35 cellular contexts compared by ENCODE assay signal in the genomic region with DNA sequence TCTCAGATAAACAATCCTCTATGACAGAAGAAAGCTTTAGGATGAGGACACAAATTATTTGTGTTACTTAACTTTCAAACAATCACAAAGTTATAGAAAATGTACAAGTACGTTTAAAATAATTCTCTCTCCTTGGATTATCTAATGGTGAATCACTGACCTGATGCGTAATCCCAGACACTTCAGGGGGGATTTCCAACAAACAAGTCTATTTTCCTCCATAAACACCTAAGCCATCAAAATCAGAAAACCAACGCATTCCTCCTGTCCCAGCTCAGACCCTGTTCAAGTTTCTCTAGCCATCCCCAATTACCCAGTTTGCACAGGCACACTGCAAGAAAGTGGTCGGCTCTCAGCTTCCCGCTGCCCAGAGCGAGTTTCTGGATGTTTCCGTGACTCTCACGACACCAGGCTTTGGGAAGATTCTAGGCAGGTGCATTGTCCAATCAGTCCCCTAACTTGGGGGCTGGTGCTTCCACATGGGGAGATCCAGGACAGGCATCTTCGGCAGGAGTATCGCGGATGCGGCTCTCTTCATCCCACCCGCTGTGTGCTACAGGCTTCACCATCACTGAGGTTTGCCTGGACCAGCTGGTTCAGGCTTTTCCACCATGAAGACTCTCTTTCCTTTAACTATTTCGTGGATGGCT.
A peak's percentile ranks its signal among the peaks of the same experiment; 100 is the strongest.
DNase-seq lines count a peak whose midpoint lies in the region; ATAC-seq and TF ChIP-seq lines count a peak whose summit lies in the region.
"Had no signal": no experiment of that assay in that cellular context is flagged by ENCODE, and none has a peak within 500 bp of the region (broad histone marks: within the 10 kb centered on the region; RNA-seq: fewer than 3 reads in every experiment).

No MANE protein-coding gene starts in this region.

- H2AFZ ChIP-seq in Karpas-422 (ENCODE audit: low read length) = no peak overlapping the region
- H2AFZ ChIP-seq: parathyroid adenoma had no signal

- intact Hi-C loops in cardiac septum (cut with DNase I) = no loop called here
- intact Hi-C loops in heart left ventricle (cut with DNase I) = no loop called here
- intact Hi-C loops in upper lobe of right lung (cut with DNase I) = no loop called here
- intact Hi-C loops in activated T-helper 1 cell treated with anti-CD3 and anti-CD28 coated beads, Interleukin-12 subunit alpha, Interleukin-12 subunit beta, Interleukin-2, Interleukin-4 antibody, amounts not matched to agents 30 ng/mL and 10 ng/mL and 1 ng/mL, durations not matched to agents 14 hours and 24 hours and 36 hours (cut with micrococcal nuclease) = no loop called here

- no peaks in the 10 kb centered on the region for H3K9me2 ChIP-seq in Karpas-422 (replicated peaks; ENCODE audit: insufficient read depth, low read length)

- H3K9ac ChIP-seq in Karpas-422 (ENCODE audit: low read length) = no peak overlapping the region
- H3K9ac ChIP-seq: parathyroid adenoma had no signal

- peaks cover 2% of the 10 kb centered on the region for H3K36me3 Mint-ChIP-seq in activated T-helper 1 cell treated with anti-CD3 and anti-CD28 coated beads, Interleukin-12 subunit alpha, Interleukin-12 subunit beta, Interleukin-2, Interleukin-4 antibody, amounts not matched to agents 30 ng/mL and 10 ng/mL and 1 ng/mL, durations not matched to agents 14 hours and 24 hours and 36 hours (ENCODE audit: low read depth)

- H3K27ac ChIP-seq in heart left ventricle (no peak overlapping the region), SJSA1 (no peak overlapping the region), upper lobe of right lung (no peak overlapping the region), Karpas-422 (ENCODE audit: low read length) (no peak overlapping the region)
- H3K27ac ChIP-seq: gastrocnemius medialis, HL-60, parathyroid adenoma, thoracic aorta, vagina, VCaP had no signal

- H3K27ac Mint-ChIP-seq in activated T-helper 1 cell treated with anti-CD3 and anti-CD28 coated beads, Interleukin-12 subunit alpha, Interleukin-12 subunit beta, Interleukin-2, Interleukin-4 antibody, amounts not matched to agents 30 ng/mL and 10 ng/mL and 1 ng/mL, durations not matched to agents 14 hours and 24 hours and 36 hours = no peak overlapping the region
- H3K27ac Mint-ChIP-seq: activated CD8-positive, alpha-beta T cell treated with anti-CD3 and anti-CD28 coated beads, Interleukin-2, amount 10 ng/mL, durations not matched to agents 7 days and 5 days; stimulated activated naive CD8-positive, alpha-beta T cell treated with anti-CD3 and anti-CD28 coated beads, Interleukin-15, Interleukin-2, amounts not matched to agents 100 ng/mL and 50 ng/mL, for 24 hours had no signal

- H3K27me3 ChIP-seq in heart left ventricle (no peaks in the 10 kb centered on the region), SJSA1 (replicated peaks) (no peaks in the 10 kb centered on the region), upper lobe of right lung (no peaks in the 10 kb centered on the region), Karpas-422 (ENCODE audit: low read length) (no peaks in the 10 kb centered on the region; the same call in 1 of the 2 replicates)
- H3K27me3 ChIP-seq: dorsolateral prefrontal cortex, gastrocnemius medialis, MG63, vagina had no signal

- TF ChIP-seq CTCF in heart left ventricle (IDR thresholded peaks at IDR 0.05) = no peak
- no peak for TF ChIP-seq CTCF in upper lobe of right lung (IDR thresholded peaks at IDR 0.05)

- H3K9me3 Mint-ChIP-seq in activated T-helper 1 cell treated with anti-CD3 and anti-CD28 coated beads, Interleukin-12 subunit alpha, Interleukin-12 subunit beta, Interleukin-2, Interleukin-4 antibody, amounts not matched to agents 30 ng/mL and 10 ng/mL and 1 ng/mL, durations not matched to agents 14 hours and 24 hours and 36 hours = no peaks in the 10 kb centered on the region
- H3K9me3 Mint-ChIP-seq: CD8-positive, alpha-beta memory T cell; central memory CD8-positive, alpha-beta T cell; neural crest cell; stimulated activated naive CD8-positive, alpha-beta T cell treated with anti-CD3 and anti-CD28 coated beads, Interleukin-15, Interleukin-2, amounts not matched to agents 100 ng/mL and 50 ng/mL, for 24 hours had no signal

- no peaks in the 10 kb centered on the region for H4K20me1 ChIP-seq in Karpas-422 (ENCODE audit: insufficient read depth, low read depth, low read length)

- no peaks in the 10 kb centered on the region for H3K79me2 ChIP-seq in Karpas-422 (ENCODE audit: low read length)
- H3K79me2 ChIP-seq: parathyroid adenoma had no signal

- H3K36me3 ChIP-seq in heart left ventricle (peaks cover 0 to 45% (median 22%) of the 10 kb centered on the region in 9 donors), SJSA1 (peaks cover 20% of the 10 kb centered on the region), upper lobe of right lung (peaks cover 1% of the 10 kb centered on the region), Karpas-422 (ENCODE audit: insufficient read depth, low read length) (no peaks in the 10 kb centered on the region)
- H3K36me3 ChIP-seq: thoracic aorta, vagina had no signal

- WGBS in heart left ventricle, 4 donors = 90 to 92% (median 91%) methylated on average over 14 of the region's 14 CpGs

- DNase-seq in cardiac septum (ENCODE audit: low spot score) (peak; percentile 58), heart left ventricle (no peak), SJSA1 (ENCODE audit: low read depth in 1 of 2, low spot score in 2 of 2) (peak; percentile 14 to 31), glomerular visceral epithelial cell (ENCODE audit: extremely low spot score) (peak; percentile 20), upper lobe of right lung (peak; percentile 29), Karpas-422 (no peak)
- DNase-seq in activated T-helper 1 cell treated with anti-CD3 and anti-CD28 coated beads, Interleukin-12 subunit alpha, Interleukin-12 subunit beta, Interleukin-2, Interleukin-4 antibody, amounts not matched to agents 30 ng/mL and 10 ng/mL and 1 ng/mL, durations not matched to agents 14 hours and 24 hours and 36 hours (ENCODE audit: low spot score) = no peak
- DNase-seq in activated naive CD4-positive, alpha-beta T cell (lab: John Stamatoyannopoulos, UW) = no peak
- DNase-seq: activated CD4-positive, alpha-beta T cell treated with anti-CD3 and anti-CD28 coated beads for 4 hours; activated CD8-positive, alpha-beta T cell treated with anti-CD3 and anti-CD28 coated beads, Interleukin-2, amount 10 ng/mL, durations not matched to agents 7 days and 5 days; activated effector memory CD4-positive, alpha-beta T cell treated with anti-CD3 and anti-CD28 coated beads, Interleukin-2, amount 50 U/mL, for 16 hours; DMS 273 treated with DMSO at 0.1 percent for 48 hours; gastrocnemius medialis; hippocampal formation; KG1; MG63; NCI-H1417; NCI-H2029 treated with DMSO at 0.1 percent for 48 hours; NCI-H526; NK-92 treated with Interleukin-12 subunit alpha and Interleukin-12 subunit beta, amount 100 ng/mL, for 24 hours; right cardiac atrium; SHP77; stimulated activated CD4-positive, alpha-beta T cell treated with anti-CD3 and anti-CD28 coated beads, Interleukin-1b, Interleukin-23, amount 100 ng/mL, for 48 hours had no signal

- H3K4me1 ChIP-seq in heart left ventricle (no peaks in the 10 kb centered on the region), SJSA1 (replicated peaks) (peaks cover 9% of the 10 kb centered on the region), upper lobe of right lung (no peaks in the 10 kb centered on the region), Karpas-422 (ENCODE audit: low read length) (peaks cover 17% of the 10 kb centered on the region)
- H3K4me1 ChIP-seq: gastrocnemius medialis, HAP-1 had no signal

- H3K27me3 Mint-ChIP-seq in activated T-helper 1 cell treated with anti-CD3 and anti-CD28 coated beads, Interleukin-12 subunit alpha, Interleukin-12 subunit beta, Interleukin-2, Interleukin-4 antibody, amounts not matched to agents 30 ng/mL and 10 ng/mL and 1 ng/mL, durations not matched to agents 14 hours and 24 hours and 36 hours (ENCODE audit: insufficient read depth) = no peaks in the 10 kb centered on the region
- H3K27me3 Mint-ChIP-seq: CD8-positive, alpha-beta memory T cell; central memory CD8-positive, alpha-beta T cell; stimulated activated naive CD8-positive, alpha-beta T cell treated with anti-CD3 and anti-CD28 coated beads, Interleukin-15, Interleukin-2, amounts not matched to agents 100 ng/mL and 50 ng/mL, for 24 hours had no signal

- H3K4me3 Mint-ChIP-seq in activated T-helper 1 cell treated with anti-CD3 and anti-CD28 coated beads, Interleukin-12 subunit alpha, Interleukin-12 subunit beta, Interleukin-2, Interleukin-4 antibody, amounts not matched to agents 30 ng/mL and 10 ng/mL and 1 ng/mL, durations not matched to agents 14 hours and 24 hours and 36 hours = no peak overlapping the region
- H3K4me3 Mint-ChIP-seq: activated CD8-positive, alpha-beta T cell treated with anti-CD3 and anti-CD28 coated beads, Interleukin-2, amount 10 ng/mL, durations not matched to agents 7 days and 5 days; central memory CD8-positive, alpha-beta T cell; neural crest cell; stimulated activated naive CD8-positive, alpha-beta T cell treated with anti-CD3 and anti-CD28 coated beads, Interleukin-15, Interleukin-2, amounts not matched to agents 100 ng/mL and 50 ng/mL, for 24 hours had no signal

- no peak for ATAC-seq in heart left ventricle
- ATAC-seq in upper lobe of right lung = no peak
- ATAC-seq: activated CD8-positive, alpha-beta T cell treated with anti-CD3 and anti-CD28 coated beads, Interleukin-2, amount 10 ng/mL, durations not matched to agents 7 days and 5 days; gastrocnemius medialis; GM12878; right cardiac atrium had no signal

- TF ChIP-seq POLR2A in heart left ventricle (IDR thresholded peaks at IDR 0.05) = no peak

- H3K9me3 ChIP-seq in heart left ventricle (no peaks in the 10 kb centered on the region), SJSA1 (replicated peaks) (no peaks in the 10 kb centered on the region), upper lobe of right lung (no peaks in the 10 kb centered on the region), Karpas-422 (ENCODE audit: low read length) (no peaks in the 10 kb centered on the region)
- H3K9me3 ChIP-seq: gastrocnemius medialis, HAP-1, MG63, thoracic aorta, vagina had no signal

- H3K4me3 ChIP-seq in heart left ventricle (no peak overlapping the region), SJSA1 (no peak overlapping the region), upper lobe of right lung (no peak overlapping the region), Karpas-422 (ENCODE audit: low read length) (no peak overlapping the region)
- H3K4me3 ChIP-seq: dorsolateral prefrontal cortex, gastrocnemius medialis, GM12878, HAP-1, MG63, thoracic aorta, vagina had no signal

- peaks cover 12% of the 10 kb centered on the region for H3K4me1 Mint-ChIP-seq in activated T-helper 1 cell treated with anti-CD3 and anti-CD28 coated beads, Interleukin-12 subunit alpha, Interleukin-12 subunit beta, Interleukin-2, Interleukin-4 antibody, amounts not matched to agents 30 ng/mL and 10 ng/mL and 1 ng/mL, durations not matched to agents 14 hours and 24 hours and 36 hours (ENCODE audit: low read depth)
- H3K4me1 Mint-ChIP-seq: neural crest cell had no signal

- no peak overlapping the region for H3K4me2 ChIP-seq in Karpas-422 (ENCODE audit: low read depth, low read length, poor library complexity, severe bottlenecking)

Comparison
In these comparisons a context has a peak if more than half of its experiments do, and no peak if none do; other contexts are left out.
1. DNase-seq: peak in cardiac septum (single experiment), SJSA1 (2 of 2), glomerular visceral epithelial cell (single experiment) and upper lobe of right lung (single experiment); none in heart left ventricle (0 of 5), Karpas-422 (single experiment), activated T-helper 1 cell treated with anti-CD3 and anti-CD28 coated beads, Interleukin-12 subunit alpha, Interleukin-12 subunit beta, Interleukin-2, Interleukin-4 antibody, amounts not matched to agents 30 ng/mL and 10 ng/mL and 1 ng/mL, durations not matched to agents 14 hours and 24 hours and 36 hours (single experiment) and activated naive CD4-positive, alpha-beta T cell (0 of 4).